Comparison of ENCODE assay signal across 1 cellular context in the genomic region with DNA sequence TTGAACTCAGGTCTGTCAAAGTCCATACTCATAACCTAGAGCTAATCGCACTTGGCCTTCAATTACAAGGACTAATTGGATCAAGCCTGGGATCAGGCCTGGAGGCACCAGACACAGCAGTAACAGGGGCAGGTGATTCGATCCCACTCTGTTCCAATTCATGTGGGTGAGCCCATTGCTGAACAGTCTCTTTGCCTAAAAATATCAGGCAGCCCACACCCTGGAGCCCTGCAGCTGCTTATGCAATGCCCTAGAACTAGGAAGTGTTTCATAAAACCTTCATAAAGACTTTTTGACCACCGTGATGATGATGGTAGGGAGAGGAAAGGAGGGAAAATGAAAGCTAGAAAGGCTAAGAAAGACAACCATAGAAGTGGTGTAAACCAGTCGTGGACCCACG.
TF ChIP-seq lines count a peak whose summit lies in the region.

No MANE protein-coding gene starts in this region.

TF ChIP-seq in SK-N-SH treated with all-trans-retinoic acid at 6 μM for 48 hours, 23 proteins besides CTCF, POLR2A, EP300 and RAD21 (continued from another document):
- TF ChIP-seq, protein P1, sequence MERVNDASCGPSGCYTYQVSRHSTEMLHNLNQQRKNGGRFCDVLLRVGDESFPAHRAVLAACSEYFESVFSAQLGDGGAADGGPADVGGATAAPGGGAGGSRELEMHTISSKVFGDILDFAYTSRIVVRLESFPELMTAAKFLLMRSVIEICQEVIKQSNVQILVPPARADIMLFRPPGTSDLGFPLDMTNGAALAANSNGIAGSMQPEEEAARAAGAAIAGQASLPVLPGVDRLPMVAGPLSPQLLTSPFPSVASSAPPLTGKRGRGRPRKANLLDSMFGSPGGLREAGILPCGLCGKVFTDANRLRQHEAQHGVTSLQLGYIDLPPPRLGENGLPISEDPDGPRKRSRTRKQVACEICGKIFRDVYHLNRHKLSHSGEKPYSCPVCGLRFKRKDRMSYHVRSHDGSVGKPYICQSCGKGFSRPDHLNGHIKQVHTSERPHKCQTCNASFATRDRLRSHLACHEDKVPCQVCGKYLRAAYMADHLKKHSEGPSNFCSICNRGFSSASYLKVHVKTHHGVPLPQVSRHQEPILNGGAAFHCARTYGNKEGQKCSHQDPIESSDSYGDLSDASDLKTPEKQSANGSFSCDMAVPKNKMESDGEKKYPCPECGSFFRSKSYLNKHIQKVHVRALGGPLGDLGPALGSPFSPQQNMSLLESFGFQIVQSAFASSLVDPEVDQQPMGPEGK (CRISPR knock-in tag; IDR thresholded peaks at IDR 0.05; ENCODE audit: borderline replicate concordance) = no peak
- no peak for TF ChIP-seq ZFP3 (CRISPR knock-in tag; IDR thresholded peaks at IDR 0.05)
